ENCODE assay signal across 8 cellular contexts in the genomic region with DNA sequence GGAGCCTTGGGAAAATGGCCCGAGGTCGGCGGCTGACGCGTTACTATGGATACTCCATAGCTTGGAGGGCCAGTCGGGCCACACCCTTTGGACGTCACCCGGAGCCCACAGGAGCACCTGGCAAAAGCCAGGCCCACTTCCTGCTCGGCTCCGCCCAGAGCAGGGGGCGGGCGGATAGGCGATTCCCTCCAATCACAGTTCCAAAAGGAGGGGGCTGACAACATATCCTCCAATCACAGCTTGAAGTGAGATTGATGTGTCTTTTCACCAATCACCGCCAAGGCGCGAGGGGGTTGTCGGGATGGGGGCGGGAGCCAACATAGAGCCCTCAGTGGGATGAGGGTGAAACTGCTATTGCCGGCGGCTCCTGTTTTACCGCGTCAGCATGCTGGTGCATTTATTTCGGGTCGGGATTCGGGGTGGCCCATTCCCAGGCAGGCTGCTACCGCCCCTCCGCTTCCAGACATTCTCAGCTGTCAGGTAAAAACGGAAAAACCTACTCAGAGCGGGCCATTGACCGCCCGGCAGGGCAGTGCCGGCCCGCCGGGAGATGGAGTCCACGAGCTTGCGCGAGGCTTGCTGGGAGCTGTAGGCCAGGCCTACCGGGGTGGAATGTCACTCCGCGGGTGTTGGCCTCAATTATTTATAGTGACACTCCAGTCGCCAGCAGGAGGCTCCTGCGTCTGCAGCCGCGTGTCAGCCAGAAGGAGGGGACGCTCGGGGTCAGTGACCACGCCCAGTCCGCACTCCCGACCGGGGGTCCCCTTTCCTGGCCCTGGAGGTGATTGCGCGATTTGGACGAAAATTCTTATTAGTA. TPM values are rescaled to one million over a fixed set of nuclear protein-coding genes. Genes with fewer than 3 reads are reported as not detected.
DNase-seq lines count a peak whose midpoint lies in the region; ATAC-seq and TF ChIP-seq lines count a peak whose summit lies in the region.

ABCB8 (plus strand) TSS at position 320 of the 817 bp plus-strand sequence; CDS start at position 386, 66 bp downstream.

- peaks cover 7% of the 10 kb centered on the region for H3K4me1 ChIP-seq in testis

- H3K27me3 ChIP-seq in testis: no peaks in the 10 kb centered on the region

- peak within 1 kb of the TSS; percentile 66 to 77 for H3K27ac ChIP-seq in testis

- no peaks in the 10 kb centered on the region for H3K36me3 ChIP-seq in testis (ENCODE audit: low read depth, missing control alignments)

- peak; percentile 97 for ATAC-seq in HG02642 (IDR thresholded peaks at IDR 0.05; ENCODE audit: poor library complexity, unreplicated experiment)
- peak; percentile 97 for ATAC-seq in omental fat pad (ENCODE audit: low FRiP score)

- peak within 1 kb of the TSS; percentile 96 for H3K27ac Mint-ChIP-seq in activated naive CD8-positive, alpha-beta T cell

- TF ChIP-seq POLR2A in testis (IDR thresholded peaks at IDR 0.05): no peak

- WGBS in testis, 2 donors: 0% methylated on average over 20 to 53 of the region's 53 CpGs

- peak within 1 kb of the TSS; percentile 63 for H3K4me3 ChIP-seq in GM12865 (ENCODE audit: low read depth, low read length)
- peak within 1 kb of the TSS; percentile 64 to 87 for H3K4me3 ChIP-seq in testis

- H3K36me3 Mint-ChIP-seq in activated naive CD8-positive, alpha-beta T cell: no peaks in the 10 kb centered on the region

- H3K4me1 Mint-ChIP-seq in activated naive CD8-positive, alpha-beta T cell (ENCODE audit: low read depth): peaks cover 23% of the 10 kb centered on the region

- no peaks in the 10 kb centered on the region for H3K27me3 Mint-ChIP-seq in activated naive CD8-positive, alpha-beta T cell

- DNase-seq in GM12865 (ENCODE audit: low read depth) (peak; percentile 99), NCI-H1105 (lab: John Stamatoyannopoulos, UW) (peak; percentile 96), SKM-1 treated with dmso at 0.1 percent for 144 hours (lab: John Stamatoyannopoulos, UW; ENCODE audit: unreplicated experiment) (peak; percentile 80), glomerular endothelial cell (ENCODE audit: extremely low read depth, low read depth, low spot score) (peak; percentile 95), omental fat pad (ENCODE audit: low spot score) (peak; percentile 98), testis (peak; percentile 99)

- no peaks in the 10 kb centered on the region for H3K9me3 ChIP-seq in testis

- intact Hi-C loops in testis (cut with DNase I; ENCODE audit: low total_unique reads): no loop called here

- peak within 1 kb of the TSS; percentile 95 for H3K4me3 Mint-ChIP-seq in activated naive CD8-positive, alpha-beta T cell

- no peaks in the 10 kb centered on the region for H3K9me3 Mint-ChIP-seq in activated naive CD8-positive, alpha-beta T cell (ENCODE audit: low read depth)

- TF ChIP-seq CTCF in GM12865 (IDR thresholded peaks at IDR 0.05; ENCODE audit: insufficient read depth, low read depth, low read length, missing control alignments) (peak; percentile 41), omental fat pad (IDR thresholded peaks at IDR 0.05) (no peak), testis (IDR thresholded peaks at IDR 0.05) (peak; percentile 37 to 48 (median 46))

RNA-seq across cellular contexts. Expression of gene ABCB8, which starts in this region (rescaled TPM):
- total RNA-seq in glomerular endothelial cell: 24.5 and 47.5 TPM in 2 replicates
- 10 to 100 TPM; 25.5 to 39.4 (median 31.6) TPM for total RNA-seq in omental fat pad
- 10 to 100 TPM; 59.6 to 76.8 TPM for total RNA-seq in testis
- polyA plus RNA-seq in testis (ENCODE audit: insufficient read depth, low read depth, low replicate concordance): 34.9 TPM

Comparison
In these comparisons a context has a peak if more than half of its experiments do, and no peak if none do; other contexts are left out.
1. Peak in every context shown above with its lines: DNase-seq, ATAC-seq, H3K4me3 ChIP-seq and H3K27ac ChIP-seq.
2. CTCF ChIP-seq: peak in GM12865 (single experiment) and testis (3 of 3); none in omental fat pad (0 of 3).